In genomic region chr12:92505373-92506340, GRCh38 we compare ENCODE assay signal across 8 cellular contexts.
DNase-seq lines count a peak whose midpoint lies in the region; ATAC-seq, FAIRE-seq and TF ChIP-seq lines count a peak whose summit lies in the region.

No MANE protein-coding gene starts in this region.

- H3K9me3 Mint-ChIP-seq in activated CD8-positive, alpha-beta T cell treated with anti-CD3 and anti-CD28 coated beads for 36 hours: peaks cover 6% of the 10 kb centered on the region
- H3K9me3 Mint-ChIP-seq in neural progenitor cell: peaks cover 2% of the 10 kb centered on the region

- H3K36me3 Mint-ChIP-seq in activated CD8-positive, alpha-beta T cell treated with anti-CD3 and anti-CD28 coated beads for 36 hours (ENCODE audit: low read depth): peaks cover 4% of the 10 kb centered on the region
- H3K36me3 Mint-ChIP-seq in neural progenitor cell: no peaks in the 10 kb centered on the region

- ATAC-seq in activated CD8-positive, alpha-beta T cell treated with anti-CD3 and anti-CD28 coated beads for 36 hours: peak; percentile 63
- ATAC-seq in HG02938 (IDR thresholded peaks at IDR 0.05; ENCODE audit: unreplicated experiment): no peak

- no peak for TF ChIP-seq CTCF in activated CD8-positive, alpha-beta T cell treated with anti-CD3 and anti-CD28 coated beads for 36 hours (IDR thresholded peaks at IDR 0.05)
- TF ChIP-seq CTCF in esophagus muscularis mucosa (IDR thresholded peaks at IDR 0.05) (no peak), neural progenitor cell (IDR thresholded peaks at IDR 0.05) (no peak)

- peak overlapping the region; percentile 97 for H3K27ac Mint-ChIP-seq in activated CD8-positive, alpha-beta T cell treated with anti-CD3 and anti-CD28 coated beads for 36 hours
- H3K27ac Mint-ChIP-seq in neural progenitor cell: peak overlapping the region; percentile 65

- H3K4me1 Mint-ChIP-seq in activated CD8-positive, alpha-beta T cell treated with anti-CD3 and anti-CD28 coated beads for 36 hours (ENCODE audit: low read depth): peaks cover 53% of the 10 kb centered on the region
- peaks cover 46% of the 10 kb centered on the region for H3K4me1 Mint-ChIP-seq in neural progenitor cell

- peaks cover 24% of the 10 kb centered on the region for H3F3A ChIP-seq in neural progenitor cell (ENCODE audit: low read depth)

- no peak for DNase-seq in GM18507 (ENCODE audit: extremely low spot score, insufficient read length, low read depth)
- DNase-seq in KBM-7: peak; percentile 54
- DNase-seq in activated CD8-positive, alpha-beta T cell treated with anti-CD3 and anti-CD28 coated beads for 36 hours: peak; percentile 72
- no peak for DNase-seq in esophagus muscularis mucosa (ENCODE audit: extremely low spot score)
- peak; percentile 51 for DNase-seq in neural progenitor cell (ENCODE audit: low spot score)
- no peak for DNase-seq in foreskin melanocyte

- H3K9me3 ChIP-seq in esophagus muscularis mucosa (no peaks in the 10 kb centered on the region), neural progenitor cell (ENCODE audit: low read depth) (no peaks in the 10 kb centered on the region)

- H4K20me1 ChIP-seq in neural progenitor cell (ENCODE audit: low read depth): no peaks in the 10 kb centered on the region

- intact Hi-C loops in activated CD8-positive, alpha-beta T cell treated with anti-CD3 and anti-CD28 coated beads for 36 hours (cut with micrococcal nuclease): loop anchor here (1.0 kb wide), 1 partner anchor 34 kb away; no protein-coding TSS in a partner anchor
- intact Hi-C loops in esophagus muscularis mucosa (cut with DNase I): no loop called here

- H3K27me3 ChIP-seq in esophagus muscularis mucosa (no peaks in the 10 kb centered on the region), neural progenitor cell (no peaks in the 10 kb centered on the region)

- no peaks in the 10 kb centered on the region for H3K27me3 Mint-ChIP-seq in activated CD8-positive, alpha-beta T cell treated with anti-CD3 and anti-CD28 coated beads for 36 hours
- H3K27me3 Mint-ChIP-seq in neural progenitor cell (ENCODE audit: insufficient read depth, low read depth): peaks cover 3% of the 10 kb centered on the region

- H3K36me3 ChIP-seq in esophagus muscularis mucosa: no peaks in the 10 kb centered on the region
- no peaks in the 10 kb centered on the region for H3K36me3 ChIP-seq in neural progenitor cell

- no peak for TF ChIP-seq POLR2A in esophagus muscularis mucosa (IDR thresholded peaks at IDR 0.05; ENCODE audit: low read depth)

- CTCF ChIA-PET in activated CD8-positive, alpha-beta T cell treated with anti-CD3 and anti-CD28 coated beads for 36 hours (lab: Charles Lee): interaction anchor here (0.7 to 8.8 kb wide), 9 partner anchors 7 to 368 kb away, joined by 3 to 62 read pairs (median 6); no protein-coding TSS in a partner anchor

- H3K4me2 ChIP-seq in neural progenitor cell: peak overlapping the region; percentile 62

- H3K27ac ChIP-seq in esophagus muscularis mucosa (replicated peaks in 1 of 4) (peak overlapping the region; percentile 62 to 76 (median 74)), neural progenitor cell (peak overlapping the region; percentile 83), temporal lobe (ENCODE audit: low read depth, low read length) (peak overlapping the region; percentile 66)

- H3K4me3 Mint-ChIP-seq in activated CD8-positive, alpha-beta T cell treated with anti-CD3 and anti-CD28 coated beads for 36 hours: peak overlapping the region; percentile 73
- H3K4me3 Mint-ChIP-seq in neural progenitor cell: peak overlapping the region; percentile 30

- peaks cover 38 to 50% (median 44%) of the 10 kb centered on the region in 4 donors for H3K4me1 ChIP-seq in esophagus muscularis mucosa
- peaks cover 47% of the 10 kb centered on the region for H3K4me1 ChIP-seq in neural progenitor cell

- no peak for TF ChIP-seq EP300 in esophagus muscularis mucosa (IDR thresholded peaks at IDR 0.05)

- H2AFZ ChIP-seq in neural progenitor cell (replicated peaks): no peak overlapping the region

- FAIRE-seq in GM18507 (lab: Jason Lieb, UNC): peak; percentile 93

- in situ Hi-C loops in KBM-7 (cut with MboI; ENCODE audit: low pct_unique_long_range_greater_than_20kb, low sequenced_read_pairs): no loop called here

- H3K4me3 ChIP-seq in esophagus muscularis mucosa (peak overlapping the region in 3 of 4 donors; percentile 18 to 29 (median 28)), neural progenitor cell (no peak overlapping the region)

- POLR2A ChIA-PET in activated CD8-positive, alpha-beta T cell treated with anti-CD3 and anti-CD28 coated beads for 36 hours (lab: Charles Lee): interaction anchor here (0.6 to 2.3 kb wide), 10 partner anchors 10 to 369 kb away, joined by 3 to 13 read pairs (median 4); no protein-coding TSS in a partner anchor

- no peaks in the 10 kb centered on the region for H3K79me2 ChIP-seq in neural progenitor cell (ENCODE audit: low read depth)

- WGBS in esophagus muscularis mucosa: 43% methylated on average over 10 of the region's 10 CpGs

- H3K9ac ChIP-seq in neural progenitor cell: no peak overlapping the region

Comparison
In these comparisons a context has a peak if more than half of its experiments do, and no peak if none do; other contexts are left out.
1. DNase-seq: peak in KBM-7 (single experiment), activated CD8-positive, alpha-beta T cell treated with anti-CD3 and anti-CD28 coated beads for 36 hours (single experiment) and neural progenitor cell (single experiment); none in GM18507 (single experiment), esophagus muscularis mucosa (single experiment) and foreskin melanocyte (single experiment).
2. Peak in every context shown above with its lines, with median percentiles within 50 percentile points of each other: H3K27ac ChIP-seq.